Comparison of ENCODE assay signal across 24 cellular contexts in genomic region chr5:14436801-14437542, GRCh38.
DNase-seq lines count a peak whose midpoint lies in the region; ATAC-seq and TF ChIP-seq lines count a peak whose summit lies in the region.
"Had no signal": no experiment of that assay in that cellular context is flagged by ENCODE, and none has a peak within 500 bp of the region (broad histone marks: within the 10 kb centered on the region; RNA-seq: fewer than 3 reads in every experiment).

No MANE protein-coding gene starts in this region.

- CTCF ChIA-PET in activated naive CD4-positive, alpha-beta T cell treated with anti-CD3 and anti-CD28 coated beads, Interleukin-2, amount 10 ng/mL, durations not matched to agents 7 days and 5 days (lab: Charles Lee), result interaction anchor here (1.1 to 1.9 kb wide), 5 partner anchors 21 to 212 kb away, joined by 3 to 6 read pairs (median 4); no protein-coding TSS in a partner anchor

- no peaks in the 10 kb centered on the region for H3K27me3 ChIP-seq in effector memory CD4-positive, alpha-beta T cell (replicated peaks; ENCODE audit: control insufficient read depth, insufficient read depth, low read length, poor library complexity, severe bottlenecking)
- H3K27me3 ChIP-seq: breast epithelium, right atrium auricular region, thyroid gland had no signal

- peaks cover 24% of the 10 kb centered on the region for H3K4me1 Mint-ChIP-seq in activated naive CD4-positive, alpha-beta T cell treated with anti-CD3 and anti-CD28 coated beads, Interleukin-2, amount 10 ng/mL, durations not matched to agents 7 days and 5 days
- H3K4me1 Mint-ChIP-seq in activated naive CD8-positive, alpha-beta T cell treated with anti-CD3 and anti-CD28 coated beads, Interleukin-2, amount 10 ng/mL, durations not matched to agents 7 days and 5 days, result peaks cover 17% of the 10 kb centered on the region
- peaks cover 40% of the 10 kb centered on the region for H3K4me1 Mint-ChIP-seq in stimulated activated naive CD8-positive, alpha-beta T cell treated with anti-CD3 and anti-CD28 coated beads, Interleukin-15, amount 100 ng/mL, for 72 hours
- peaks cover 0 to 21% of the 10 kb centered on the region in 2 donors for H3K4me1 Mint-ChIP-seq in natural killer cell

- no peak overlapping the region for H3K4me3 Mint-ChIP-seq in activated naive CD4-positive, alpha-beta T cell treated with anti-CD3 and anti-CD28 coated beads, Interleukin-2, amount 10 ng/mL, durations not matched to agents 7 days and 5 days
- no peak overlapping the region for H3K4me3 Mint-ChIP-seq in activated naive CD8-positive, alpha-beta T cell treated with anti-CD3 and anti-CD28 coated beads, Interleukin-2, amount 10 ng/mL, durations not matched to agents 7 days and 5 days
- H3K4me3 Mint-ChIP-seq in stimulated activated naive CD8-positive, alpha-beta T cell treated with anti-CD3 and anti-CD28 coated beads, Interleukin-15, amount 100 ng/mL, for 72 hours, result peak overlapping the region; percentile 48 to 81
- H3K4me3 Mint-ChIP-seq in natural killer cell, result no peak overlapping the region

- DNase-seq in activated naive CD4-positive, alpha-beta T cell treated with anti-CD3 and anti-CD28 coated beads, Interleukin-2, amount 10 ng/mL, durations not matched to agents 7 days and 5 days, result no peak
- no peak for DNase-seq in activated naive CD4-positive, alpha-beta T cell treated with anti-CD3 and anti-CD28 coated beads, Interleukin-2, amount 50 U/mL, for 16 hours
- DNase-seq in activated naive CD8-positive, alpha-beta T cell treated with anti-CD3 and anti-CD28 coated beads, Interleukin-2, amount 10 ng/mL, durations not matched to agents 7 days and 5 days, result no peak
- DNase-seq in stimulated activated naive CD8-positive, alpha-beta T cell treated with anti-CD3 and anti-CD28 coated beads, Interleukin-15, amount 100 ng/mL, for 72 hours, result no peak
- DNase-seq in effector memory CD4-positive, alpha-beta T cell, result no peak
- DNase-seq in natural killer cell (no peak), medulla oblongata (ENCODE audit: extremely low spot score) (no peak)
- DNase-seq: activated CD4-positive, alpha-beta T cell treated with anti-CD3 and anti-CD28 coated beads for 1 hour; activated CD8-positive, alpha-beta memory T cell treated with anti-CD3 and anti-CD28 coated beads, Interleukin-2, amount 50 U/mL, for 48 hours; cortex of kidney; DND-41; hippocampal formation; islet precursor cell; lower lobe of right lung; NCI-H526; occipital lobe; RPMI8226; SK-N-SH; stimulated activated CD4-positive, alpha-beta T cell treated with anti-CD3 and anti-CD28 coated beads, Interleukin-12 subunit alpha, Interleukin-12 subunit beta, amount 100 ng/mL, for 4 hours; T-helper 9 cell; thyroid gland had no signal

- H3K27ac ChIP-seq in effector memory CD4-positive, alpha-beta T cell (ENCODE audit: insufficient read depth, low read length, poor library complexity, severe bottlenecking), result no peak overlapping the region
- H3K27ac ChIP-seq: breast epithelium, lower lobe of right lung, right atrium auricular region, thyroid gland had no signal

- H3K27me3 Mint-ChIP-seq in activated naive CD4-positive, alpha-beta T cell treated with anti-CD3 and anti-CD28 coated beads, Interleukin-2, amount 10 ng/mL, durations not matched to agents 7 days and 5 days, result peaks cover 7% of the 10 kb centered on the region
- no peaks in the 10 kb centered on the region for H3K27me3 Mint-ChIP-seq in activated naive CD8-positive, alpha-beta T cell treated with anti-CD3 and anti-CD28 coated beads, Interleukin-2, amount 10 ng/mL, durations not matched to agents 7 days and 5 days
- peaks cover 7% of the 10 kb centered on the region for H3K27me3 Mint-ChIP-seq in stimulated activated naive CD8-positive, alpha-beta T cell treated with anti-CD3 and anti-CD28 coated beads, Interleukin-15, amount 100 ng/mL, for 72 hours
- H3K27me3 Mint-ChIP-seq in natural killer cell (ENCODE audit: low read depth in 2 of 2), result no peaks in the 10 kb centered on the region

- no peaks in the 10 kb centered on the region for H3K9me3 ChIP-seq in effector memory CD4-positive, alpha-beta T cell (ENCODE audit: control insufficient read depth, low read length)
- H3K9me3 ChIP-seq: breast epithelium, lower lobe of right lung, right atrium auricular region, SK-N-SH, thyroid gland had no signal

- no peak for TF ChIP-seq CTCF in natural killer cell (IDR thresholded peaks at IDR 0.05)

- peaks cover 1% of the 10 kb centered on the region for H3K36me3 Mint-ChIP-seq in activated naive CD4-positive, alpha-beta T cell treated with anti-CD3 and anti-CD28 coated beads, Interleukin-2, amount 10 ng/mL, durations not matched to agents 7 days and 5 days
- H3K36me3 Mint-ChIP-seq in activated naive CD8-positive, alpha-beta T cell treated with anti-CD3 and anti-CD28 coated beads, Interleukin-2, amount 10 ng/mL, durations not matched to agents 7 days and 5 days, result peaks cover 10% of the 10 kb centered on the region
- no peaks in the 10 kb centered on the region for H3K36me3 Mint-ChIP-seq in natural killer cell

- no peak overlapping the region for H3K4me3 ChIP-seq in effector memory CD4-positive, alpha-beta T cell (ENCODE audit: insufficient read depth, low read depth, low read length, poor library complexity, severe bottlenecking)
- H3K4me3 ChIP-seq: breast epithelium, lower lobe of right lung, right atrium auricular region, thyroid gland had no signal

- POLR2A ChIA-PET in activated naive CD8-positive, alpha-beta T cell treated with anti-CD3 and anti-CD28 coated beads, Interleukin-2, amount 10 ng/mL, durations not matched to agents 7 days and 5 days (lab: Charles Lee), result interaction anchor here (1.2 kb wide), 2 partner anchors 145 to 156 kb away, joined by 3 to 7 read pairs; partner anchors contain the start of gene OTULINL

- H3K4me1 ChIP-seq in effector memory CD4-positive, alpha-beta T cell (ENCODE audit: control insufficient read depth, insufficient read depth, low read length, poor library complexity, severe bottlenecking), result no peaks in the 10 kb centered on the region
- H3K4me1 ChIP-seq: breast epithelium, lower lobe of right lung had no signal

- no peaks in the 10 kb centered on the region for H3K36me3 ChIP-seq in effector memory CD4-positive, alpha-beta T cell (ENCODE audit: control insufficient read depth, insufficient read depth, low read length)
- H3K36me3 ChIP-seq: breast epithelium, right atrium auricular region, thyroid gland had no signal

- intact Hi-C loops in natural killer cell (cut with micrococcal nuclease), result no loop called here

- H3K9me3 Mint-ChIP-seq in activated naive CD4-positive, alpha-beta T cell treated with anti-CD3 and anti-CD28 coated beads, Interleukin-2, amount 10 ng/mL, durations not matched to agents 7 days and 5 days, result no peaks in the 10 kb centered on the region
- H3K9me3 Mint-ChIP-seq in activated naive CD8-positive, alpha-beta T cell treated with anti-CD3 and anti-CD28 coated beads, Interleukin-2, amount 10 ng/mL, durations not matched to agents 7 days and 5 days, result peaks cover 6% of the 10 kb centered on the region
- H3K9me3 Mint-ChIP-seq in stimulated activated naive CD8-positive, alpha-beta T cell treated with anti-CD3 and anti-CD28 coated beads, Interleukin-15, amount 100 ng/mL, for 72 hours, result peaks cover 10 to 12% of the 10 kb centered on the region in 2 donors
- no peaks in the 10 kb centered on the region for H3K9me3 Mint-ChIP-seq in natural killer cell

- peak; percentile 56 for ATAC-seq in HG02870 (IDR thresholded peaks at IDR 0.05; ENCODE audit: unreplicated experiment)
- peak; percentile 35 for ATAC-seq in activated naive CD8-positive, alpha-beta T cell treated with anti-CD3 and anti-CD28 coated beads, Interleukin-2, amount 10 ng/mL, durations not matched to agents 7 days and 5 days (ENCODE audit: low read depth)
- peak; percentile 69 for ATAC-seq in stimulated activated naive CD8-positive, alpha-beta T cell treated with anti-CD3 and anti-CD28 coated beads, Interleukin-15, amount 100 ng/mL, for 72 hours
- ATAC-seq in natural killer cell, result no peak
- ATAC-seq: lower lobe of right lung had no signal

- peak overlapping the region; percentile 39 for H3K27ac Mint-ChIP-seq in activated naive CD4-positive, alpha-beta T cell treated with anti-CD3 and anti-CD28 coated beads, Interleukin-2, amount 10 ng/mL, durations not matched to agents 7 days and 5 days
- no peak overlapping the region for H3K27ac Mint-ChIP-seq in activated naive CD8-positive, alpha-beta T cell treated with anti-CD3 and anti-CD28 coated beads, Interleukin-2, amount 10 ng/mL, durations not matched to agents 7 days and 5 days
- peak overlapping the region in 1 of 2 donors; percentile 97 for H3K27ac Mint-ChIP-seq in stimulated activated naive CD8-positive, alpha-beta T cell treated with anti-CD3 and anti-CD28 coated beads, Interleukin-15, amount 100 ng/mL, for 72 hours
- no peak overlapping the region for H3K27ac Mint-ChIP-seq in natural killer cell

Comparison
In these comparisons a context has a peak if more than half of its experiments do, and no peak if none do; other contexts are left out.
1. H3K4me3 Mint-ChIP-seq: peak in stimulated activated naive CD8-positive, alpha-beta T cell treated with anti-CD3 and anti-CD28 coated beads, Interleukin-15, amount 100 ng/mL, for 72 hours (2 of 2); none in activated naive CD4-positive, alpha-beta T cell treated with anti-CD3 and anti-CD28 coated beads, Interleukin-2, amount 10 ng/mL, durations not matched to agents 7 days and 5 days (single experiment), activated naive CD8-positive, alpha-beta T cell treated with anti-CD3 and anti-CD28 coated beads, Interleukin-2, amount 10 ng/mL, durations not matched to agents 7 days and 5 days (single experiment) and natural killer cell (single experiment).
2. ATAC-seq: peak in HG02870 (single experiment), activated naive CD8-positive, alpha-beta T cell treated with anti-CD3 and anti-CD28 coated beads, Interleukin-2, amount 10 ng/mL, durations not matched to agents 7 days and 5 days (single experiment) and stimulated activated naive CD8-positive, alpha-beta T cell treated with anti-CD3 and anti-CD28 coated beads, Interleukin-15, amount 100 ng/mL, for 72 hours (single experiment); none in natural killer cell (0 of 3).